In the genomic region with DNA sequence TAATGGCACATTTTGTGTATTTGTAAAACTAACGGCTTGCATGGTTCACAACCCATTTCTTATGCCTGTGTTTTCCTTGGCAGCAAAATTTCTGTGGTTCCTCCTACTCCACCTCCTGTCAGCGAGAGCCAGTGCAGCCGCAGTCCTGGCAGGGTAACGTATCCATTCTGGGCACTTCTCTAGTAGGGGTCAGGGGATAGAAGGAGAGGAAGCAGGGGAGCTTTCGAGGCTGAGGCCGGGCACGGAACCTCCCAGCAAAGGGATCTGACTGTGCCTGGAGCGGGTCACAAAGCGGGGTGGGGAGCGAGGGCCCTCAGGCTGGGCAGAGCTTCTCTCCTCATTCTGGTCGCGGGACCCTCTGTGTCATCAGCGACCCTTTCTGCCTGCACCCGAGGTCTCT, we compare ENCODE assay signal across 9 cellular contexts. TPM values are rescaled to one million over a fixed set of nuclear protein-coding genes. Genes with fewer than 3 reads are reported as not detected.
DNase-seq lines count a peak whose midpoint lies in the region; ATAC-seq, FAIRE-seq and TF ChIP-seq lines count a peak whose summit lies in the region.
"Had no signal": no experiment of that assay in that cellular context is flagged by ENCODE, and none has a peak within 500 bp of the region (broad histone marks: within the 10 kb centered on the region; RNA-seq: fewer than 3 reads in every experiment).

No MANE protein-coding gene starts in this region.

- WGBS in spleen, 5 donors: 79 to 88% (median 83%) methylated on average over 14 of the region's 14 CpGs

- H3K9me1 ChIP-seq in keratinocyte (ENCODE audit: control insufficient read depth, extremely low read depth, insufficient read depth, low read length): no peaks in the 10 kb centered on the region

- peak overlapping the region; percentile 39 for H3K9ac ChIP-seq in keratinocyte (ENCODE audit: control insufficient read depth, extremely low read depth, insufficient read depth, low read length)

- H3K36me3 ChIP-seq in brain microvascular endothelial cell (replicated peaks) (no peaks in the 10 kb centered on the region), keratinocyte (ENCODE audit: control insufficient read depth in 2 of 2, extremely low read depth in 1 of 2, insufficient read depth in 2 of 2, low read length in 2 of 2) (no peaks in the 10 kb centered on the region), spleen (peaks cover 0 to 43% (median under 1%) of the 10 kb centered on the region in 6 donors)

- H3K27ac Mint-ChIP-seq in stimulated activated naive CD8-positive, alpha-beta T cell treated with anti-CD3 and anti-CD28 coated beads, Interleukin-15, amount 100 ng/mL, for 72 hours: peak overlapping the region in 1 of 2 donors; percentile 64
- H3K27ac Mint-ChIP-seq in activated T-helper 17 cell treated with anti-CD3 and anti-CD28 coated beads, Interleukin-2, amount 50 U/mL, for 72 hours: no peak overlapping the region

- no peaks in the 10 kb centered on the region for H3K79me2 ChIP-seq in keratinocyte (ENCODE audit: control insufficient read depth, insufficient read depth, low read length)

- DNase-seq in HUDEP-2 (lab: John Stamatoyannopoulos, UW; ENCODE audit: unreplicated experiment in 76 of 76): peak in 47 of 76 experiments; percentile 26 to 87 (median 66)
- DNase-seq in brain microvascular endothelial cell: peak; percentile 52
- DNase-seq in keratinocyte (ENCODE audit: low read depth, low spot score): no peak
- DNase-seq in spleen: peak; percentile 52
- no peak for DNase-seq in stimulated activated naive CD8-positive, alpha-beta T cell treated with anti-CD3 and anti-CD28 coated beads, Interleukin-15, amount 100 ng/mL, for 72 hours
- no peak for DNase-seq in iPS-NIHi7 (ENCODE audit: extremely low spot score)
- DNase-seq in NCI-H2196 (lab: John Stamatoyannopoulos, UW; ENCODE audit: unreplicated experiment): no peak

- TF ChIP-seq POLR2A in spleen (IDR thresholded peaks at IDR 0.05): no peak

- H3K9me3 Mint-ChIP-seq in stimulated activated naive CD8-positive, alpha-beta T cell treated with anti-CD3 and anti-CD28 coated beads, Interleukin-15, amount 100 ng/mL, for 72 hours: no peaks in the 10 kb centered on the region
- no peaks in the 10 kb centered on the region for H3K9me3 Mint-ChIP-seq in activated T-helper 17 cell treated with anti-CD3 and anti-CD28 coated beads, Interleukin-2, amount 50 U/mL, for 72 hours

- dilution Hi-C loops in keratinocyte (cut with MboI; ENCODE audit: extremely low pct_ligation_motif_present, low sequenced_read_pairs): no loop called here

- H3K27me3 Mint-ChIP-seq in stimulated activated naive CD8-positive, alpha-beta T cell treated with anti-CD3 and anti-CD28 coated beads, Interleukin-15, amount 100 ng/mL, for 72 hours: no peaks in the 10 kb centered on the region
- no peaks in the 10 kb centered on the region for H3K27me3 Mint-ChIP-seq in activated T-helper 17 cell treated with anti-CD3 and anti-CD28 coated beads, Interleukin-2, amount 50 U/mL, for 72 hours

- intact Hi-C loops in spleen (cut with DNase I; ENCODE audit: low total_unique reads): no loop called here

- H4K20me1 ChIP-seq in keratinocyte (ENCODE audit: control insufficient read depth, extremely low read depth, insufficient read depth, low read length): no peaks in the 10 kb centered on the region

- H3K4me1 ChIP-seq in keratinocyte (ENCODE audit: control insufficient read depth, extremely low read depth, insufficient read depth, low read length) (peaks cover 38% of the 10 kb centered on the region), spleen (peaks cover 0 to 49% (median 25%) of the 10 kb centered on the region in 6 donors)

- H3K27ac ChIP-seq in brain microvascular endothelial cell: no peak overlapping the region
- H3K27ac ChIP-seq in keratinocyte (ENCODE audit: control insufficient read depth, insufficient read depth, low read length): peak overlapping the region; percentile 54
- peak overlapping the region in 2 of 8 donors; percentile 13 to 31 for H3K27ac ChIP-seq in spleen

- H3K36me3 Mint-ChIP-seq in activated T-helper 17 cell treated with anti-CD3 and anti-CD28 coated beads, Interleukin-2, amount 50 U/mL, for 72 hours (ENCODE audit: low read depth): peaks cover 94% of the 10 kb centered on the region

- in situ Hi-C loops in brain microvascular endothelial cell (cut with HindIII; ENCODE audit: low pct_ligation_motif_present, low sequenced_read_pairs): loop anchor here (25.0 kb wide), 1 partner anchor 254 kb away; no protein-coding TSS in a partner anchor

- H3K4me3 Mint-ChIP-seq in stimulated activated naive CD8-positive, alpha-beta T cell treated with anti-CD3 and anti-CD28 coated beads, Interleukin-15, amount 100 ng/mL, for 72 hours: no peak overlapping the region
- no peak overlapping the region for H3K4me3 Mint-ChIP-seq in activated T-helper 17 cell treated with anti-CD3 and anti-CD28 coated beads, Interleukin-2, amount 50 U/mL, for 72 hours

- ATAC-seq in stimulated activated naive CD8-positive, alpha-beta T cell treated with anti-CD3 and anti-CD28 coated beads, Interleukin-15, amount 100 ng/mL, for 72 hours: no peak
- ATAC-seq in activated T-helper 17 cell treated with anti-CD3 and anti-CD28 coated beads, Interleukin-2, amount 50 U/mL, for 72 hours (replicated peaks): no peak

- peak; percentile 39 for TF ChIP-seq CTCF in brain microvascular endothelial cell (IDR thresholded peaks at IDR 0.05; ENCODE audit: low read depth, low read length, missing control alignments)
- TF ChIP-seq CTCF in keratinocyte (optimal IDR thresholded peaks at IDR 0.05 in 1 of 3, IDR thresholded peaks at IDR 0.05 in 1 of 3, conservative IDR thresholded peaks at IDR 0.05 in 1 of 3; ENCODE audit: extremely low read depth in 1 of 3, insufficient read depth in 2 of 3, low read length in 3 of 3): no peak
- no peak for TF ChIP-seq CTCF in spleen (IDR thresholded peaks at IDR 0.05 in 8 of 11, conservative IDR thresholded peaks at IDR 0.05 in 3 of 11)

- peak overlapping the region; percentile 65 for H3K4me2 ChIP-seq in keratinocyte (ENCODE audit: control insufficient read depth, extremely low read depth, insufficient read depth, low read depth, low read length)

- H3K9me3 ChIP-seq in keratinocyte (ENCODE audit: control insufficient read depth, low read depth, low read length): no peaks in the 10 kb centered on the region
- no peaks in the 10 kb centered on the region for H3K9me3 ChIP-seq in spleen

- H2AFZ ChIP-seq in keratinocyte (ENCODE audit: control insufficient read depth, low read length): peak overlapping the region; percentile 66

- no peak for FAIRE-seq in keratinocyte (lab: Jason Lieb, UNC)

- H3K4me3 ChIP-seq in brain microvascular endothelial cell (ENCODE audit: low read depth, low read length): no peak overlapping the region
- peak overlapping the region in 1 of 3 experiments; percentile 21 for H3K4me3 ChIP-seq in keratinocyte (ENCODE audit: control insufficient read depth in 2 of 3, extremely low read depth in 1 of 3, insufficient read depth in 2 of 3, low read depth in 1 of 3, low read length in 3 of 3)
- no peak overlapping the region for H3K4me3 ChIP-seq in spleen

- no peaks in the 10 kb centered on the region for H3K27me3 ChIP-seq in brain microvascular endothelial cell (replicated peaks)
- H3K27me3 ChIP-seq in keratinocyte (ENCODE audit: control insufficient read depth, extremely low read depth, insufficient read depth, low read length): no peaks in the 10 kb centered on the region
- no peaks in the 10 kb centered on the region for H3K27me3 ChIP-seq in spleen (replicated peaks in 1 of 7)
- H3K27me3 ChIP-seq: dorsolateral prefrontal cortex had no signal

- peaks cover 31% of the 10 kb centered on the region for H3K4me1 Mint-ChIP-seq in stimulated activated naive CD8-positive, alpha-beta T cell treated with anti-CD3 and anti-CD28 coated beads, Interleukin-15, amount 100 ng/mL, for 72 hours
- no peaks in the 10 kb centered on the region for H3K4me1 Mint-ChIP-seq in activated T-helper 17 cell treated with anti-CD3 and anti-CD28 coated beads, Interleukin-2, amount 50 U/mL, for 72 hours

RNA-seq across cellular contexts. Expression of gene SYTL3, which starts 58.4 kb away (rescaled TPM):
- polyA plus RNA-seq in keratinocyte (0.93 to 1.9 TPM (median 1.4 TPM) in 3 replicates), spleen (1 to 10 TPM; 5.9 to 8.5 (median 6.4) TPM)
- polyA plus RNA-seq in keratinocyte (2011; ENCODE audit: low read depth): 1.0 TPM
- polyA plus RNA-seq in keratinocyte (2011; cell fraction: cytosol; rRNA removed): 1.1 TPM in 2 replicates
- polyA plus RNA-seq in keratinocyte (2011; cell fraction: nucleus; rRNA removed): 1.4 and 1.8 TPM in 2 replicates
- polyA plus RNA-seq in keratinocyte (2012; ENCODE audit: low replicate concordance): 1.3 and 1.8 TPM in 2 replicates
- polyA minus RNA-seq in keratinocyte: 0.33 to 1.0 TPM (median 0.49 TPM) in 3 replicates
- polyA minus RNA-seq in keratinocyte (2011; cell fraction: cytosol; rRNA and poly(A)+ RNA removed): 1.2 TPM
- polyA minus RNA-seq in keratinocyte (2011; cell fraction: nucleus; rRNA and poly(A)+ RNA removed): 0.54 and 0.63 TPM in 2 replicates
- total RNA-seq in spleen: 10 to 100 TPM; 13.2 to 48.3 (median 19.5) TPM
- total RNA-seq in activated T-helper 17 cell treated with anti-CD3 and anti-CD28 coated beads, Interleukin-2, amount 50 U/mL, for 72 hours: 100 to 1,000 TPM; 118 to 331 TPM

Comparison
In these comparisons a context has a peak if more than half of its experiments do, and no peak if none do; other contexts are left out.
1. DNase-seq: peak in HUDEP-2 (47 of 76), brain microvascular endothelial cell (single experiment) and spleen (single experiment); none in keratinocyte (single experiment), stimulated activated naive CD8-positive, alpha-beta T cell treated with anti-CD3 and anti-CD28 coated beads, Interleukin-15, amount 100 ng/mL, for 72 hours (0 of 2), iPS-NIHi7 (single experiment) and NCI-H2196 (single experiment).